ENCODE assay signal across 20 cellular contexts in genomic region chr2:61995059-61995458, GRCh38.
DNase-seq lines count a peak whose midpoint lies in the region; ATAC-seq and TF ChIP-seq lines count a peak whose summit lies in the region.
"Had no signal": no experiment of that assay in that cellular context is flagged by ENCODE, and none has a peak within 500 bp of the region (broad histone marks: within the 10 kb centered on the region; RNA-seq: fewer than 3 reads in every experiment).

No MANE protein-coding gene starts in this region.

- H3K27ac ChIP-seq in BLaER1 treated with 17β-estradiol and CSF1 and Interleukin-3, amounts not matched to agents 10 nM and 100 nM: peak overlapping the region in 1 of 11 experiments; percentile 16; a peak in 1 of 22 replicates
- H3K27ac ChIP-seq in OCI-LY3 (ENCODE audit: low read length): no peak overlapping the region
- H3K27ac ChIP-seq: lower lobe of right lung, suprapubic skin had no signal

- H3K9me3 Mint-ChIP-seq in stimulated activated naive B cell treated with anti-CD40 and anti-IgM and Interleukin-4, amounts not matched to agents 10 μg/mL and 1 μg/mL and 100 μg/mL, for 72 hours: no peaks in the 10 kb centered on the region
- H3K9me3 Mint-ChIP-seq: brain had no signal

- peaks cover 4% of the 10 kb centered on the region in 2 donors for H3K36me3 Mint-ChIP-seq in stimulated activated naive B cell treated with anti-CD40 and anti-IgM and Interleukin-4, amounts not matched to agents 10 μg/mL and 1 μg/mL and 100 μg/mL, for 72 hours
- H3K36me3 Mint-ChIP-seq: brain had no signal

- peak overlapping the region in 3 of 11 experiments; percentile 1 to 39 (median 23); a peak in 3 of 22 replicates for H3K9ac ChIP-seq in BLaER1 treated with 17β-estradiol and CSF1 and Interleukin-3, amounts not matched to agents 10 nM and 100 nM
- no peak overlapping the region; the same call in 1 of the 2 replicates for H3K9ac ChIP-seq in OCI-LY3 (ENCODE audit: low read length)
- H3K9ac ChIP-seq: SK-N-SH had no signal

- peak overlapping the region; percentile 11 to 51 (median 41); a peak in 20 of 22 replicates for H3K4me2 ChIP-seq in BLaER1 treated with 17β-estradiol and CSF1 and Interleukin-3, amounts not matched to agents 10 nM and 100 nM
- H3K4me2 ChIP-seq in OCI-LY3 (ENCODE audit: low read length): peak overlapping the region; percentile 1; the same call in 1 of the 2 replicates
- H3K4me2 ChIP-seq: SK-N-SH had no signal

- no peaks in the 10 kb centered on the region for H3K9me3 ChIP-seq in BLaER1 treated with 17β-estradiol and CSF1 and Interleukin-3, amounts not matched to agents 10 nM and 100 nM (replicated peaks in 1 of 11)
- no peaks in the 10 kb centered on the region for H3K9me3 ChIP-seq in OCI-LY3 (ENCODE audit: insufficient read depth, low read length)
- H3K9me3 ChIP-seq: lower lobe of right lung, SK-N-SH, suprapubic skin had no signal

- H3K36me3 ChIP-seq in BLaER1 treated with 17β-estradiol and CSF1 and Interleukin-3, amounts not matched to agents 10 nM and 100 nM: no peaks in the 10 kb centered on the region
- H3K36me3 ChIP-seq in OCI-LY3 (replicated peaks; ENCODE audit: low read depth, low read length): no peaks in the 10 kb centered on the region
- H3K36me3 ChIP-seq: lower lobe of right lung, suprapubic skin had no signal

- H3K4me3 Mint-ChIP-seq in stimulated activated naive B cell treated with anti-CD40 and anti-IgM and Interleukin-4, amounts not matched to agents 10 μg/mL and 1 μg/mL and 100 μg/mL, for 72 hours: no peak overlapping the region
- H3K4me3 Mint-ChIP-seq: activated naive CD8-positive, alpha-beta T cell treated with anti-CD3 and anti-CD28 coated beads, Interleukin-2, amount 50 U/mL, for 24 hours; brain had no signal

- peaks cover 0 to 11% (median 0%) of the 10 kb centered on the region in 11 experiments; a peak in 4 of 22 replicates for H4K20me1 ChIP-seq in BLaER1 treated with 17β-estradiol and CSF1 and Interleukin-3, amounts not matched to agents 10 nM and 100 nM
- no peaks in the 10 kb centered on the region for H4K20me1 ChIP-seq in OCI-LY3 (ENCODE audit: insufficient read depth, low read length)

- H3K27me3 ChIP-seq in BLaER1 treated with 17β-estradiol and CSF1 and Interleukin-3, amounts not matched to agents 10 nM and 100 nM: no peaks in the 10 kb centered on the region
- H3K27me3 ChIP-seq in OCI-LY3 (ENCODE audit: low read depth, low read length): no peaks in the 10 kb centered on the region
- H3K27me3 ChIP-seq: suprapubic skin had no signal

- ATAC-seq in GM19395 (IDR thresholded peaks at IDR 0.05; ENCODE audit: unreplicated experiment) (peak; percentile 30), HG03280 (IDR thresholded peaks at IDR 0.05; ENCODE audit: unreplicated experiment) (peak; percentile 7)
- ATAC-seq in stimulated activated naive B cell treated with anti-CD40 and anti-IgM and Interleukin-4, amounts not matched to agents 10 μg/mL and 1 μg/mL and 100 μg/mL, for 72 hours (replicated peaks): no peak
- ATAC-seq: activated naive CD8-positive, alpha-beta T cell treated with anti-CD3 and anti-CD28 coated beads, Interleukin-2, amount 50 U/mL, for 24 hours; lower lobe of right lung; Panc1 had no signal

- H3K79me2 ChIP-seq in OCI-LY3 (ENCODE audit: low read length): no peaks in the 10 kb centered on the region

- H3K4me1 ChIP-seq in BLaER1 treated with 17β-estradiol and CSF1 and Interleukin-3, amounts not matched to agents 10 nM and 100 nM: peaks cover 14 to 40% (median 24%) of the 10 kb centered on the region in 10 experiments
- H3K4me1 ChIP-seq in OCI-LY3 (ENCODE audit: low read length): peaks cover 23% of the 10 kb centered on the region
- H3K4me1 ChIP-seq: lower lobe of right lung had no signal

- no peak overlapping the region for H3K27ac Mint-ChIP-seq in stimulated activated naive B cell treated with anti-CD40 and anti-IgM and Interleukin-4, amounts not matched to agents 10 μg/mL and 1 μg/mL and 100 μg/mL, for 72 hours
- H3K27ac Mint-ChIP-seq: activated naive CD8-positive, alpha-beta T cell treated with anti-CD3 and anti-CD28 coated beads, Interleukin-2, amount 50 U/mL, for 24 hours; brain had no signal

- H3K4me1 Mint-ChIP-seq in stimulated activated naive B cell treated with anti-CD40 and anti-IgM and Interleukin-4, amounts not matched to agents 10 μg/mL and 1 μg/mL and 100 μg/mL, for 72 hours: peaks cover 8 to 13% of the 10 kb centered on the region in 2 donors
- H3K4me1 Mint-ChIP-seq: activated naive CD8-positive, alpha-beta T cell treated with anti-CD3 and anti-CD28 coated beads, Interleukin-2, amount 50 U/mL, for 24 hours had no signal

- no peak overlapping the region for H3K4me3 ChIP-seq in BLaER1 treated with 17β-estradiol and CSF1 and Interleukin-3, amounts not matched to agents 10 nM and 100 nM
- no peak overlapping the region for H3K4me3 ChIP-seq in OCI-LY3 (ENCODE audit: low read length)
- H3K4me3 ChIP-seq: lower lobe of right lung, suprapubic skin had no signal

- TF ChIP-seq CTCF in OCI-LY3 (IDR thresholded peaks at IDR 0.05; ENCODE audit: low read depth, low read length): no peak

- no peak overlapping the region for H2AFZ ChIP-seq in OCI-LY3 (ENCODE audit: low read depth, low read length)

- DNase-seq in stimulated activated naive B cell treated with anti-CD40 and anti-IgM and Interleukin-4, amounts not matched to agents 10 μg/mL and 1 μg/mL and 100 μg/mL, for 72 hours: no peak
- DNase-seq in NCI-H524 treated with DMSO at 0.1 percent for 48 hours (lab: John Stamatoyannopoulos, UW) (no peak), T-helper 9 cell (no peak)
- DNase-seq: activated CD4-positive, alpha-beta T cell treated with anti-CD3 and anti-CD28 coated beads for 48 hours; activated naive CD8-positive, alpha-beta T cell treated with anti-CD3 and anti-CD28 coated beads, Interleukin-2, amount 50 U/mL, for 24 hours; cortex of kidney; DND-41; head of caudate nucleus; Kasumi-1; lower lobe of right lung; NCI-H1417 treated with DMSO at 0.1 percent for 48 hours; NCI-H69; SK-N-SH had no signal

- no peaks in the 10 kb centered on the region for H3K27me3 Mint-ChIP-seq in stimulated activated naive B cell treated with anti-CD40 and anti-IgM and Interleukin-4, amounts not matched to agents 10 μg/mL and 1 μg/mL and 100 μg/mL, for 72 hours
- H3K27me3 Mint-ChIP-seq: activated naive CD8-positive, alpha-beta T cell treated with anti-CD3 and anti-CD28 coated beads, Interleukin-2, amount 50 U/mL, for 24 hours; brain had no signal

Comparison
In these comparisons a context has a peak if more than half of its experiments do, and no peak if none do; other contexts are left out.
1. ATAC-seq: peak in GM19395 (single experiment) and HG03280 (single experiment); none in stimulated activated naive B cell treated with anti-CD40 and anti-IgM and Interleukin-4, amounts not matched to agents 10 μg/mL and 1 μg/mL and 100 μg/mL, for 72 hours (0 of 2).